In genomic region chr11:12161137-12161536, GRCh38 we compare ENCODE assay signal across 14 cellular contexts. TPM values are rescaled to one million over a fixed set of nuclear protein-coding genes. Genes with fewer than 3 reads are reported as not detected.
DNase-seq lines count a peak whose midpoint lies in the region; ATAC-seq and TF ChIP-seq lines count a peak whose summit lies in the region.
"Had no signal": no experiment of that assay in that cellular context is flagged by ENCODE, and none has a peak within 500 bp of the region (broad histone marks: within the 10 kb centered on the region; RNA-seq: fewer than 3 reads in every experiment).

No MANE protein-coding gene starts in this region.

- H3K9me3 ChIP-seq in IMR-90 (ENCODE audit: control insufficient read depth, insufficient read depth, low read length): no peaks in the 10 kb centered on the region
- H3K9me3 ChIP-seq in left lung: no peaks in the 10 kb centered on the region

- TF ChIP-seq POLR2A in IMR-90 (IDR thresholded peaks at IDR 0.05; ENCODE audit: low read depth, low read length): no peak

- peak overlapping the region; percentile 62 for H2AK9ac ChIP-seq in IMR-90 (replicated peaks; ENCODE audit: low read depth, low read length, poor library complexity)

- BruUV-seq in IMR-90 (replicated peaks; lab: Mats Ljungman, UMichigan): no TSS peak

- H2AK5ac ChIP-seq in IMR-90 (ENCODE audit: low read depth, low read length): peak overlapping the region; percentile 94

- WGBS in IMR-90 (ENCODE audit: extremely low coverage in 2 of 2, insufficient read length in 1 of 2), 2 experiments: 86% methylated on average over 1 of the region's 4 CpGs; no CpG with 5 or more reads in 1 of the 2 experiments

- peak overlapping the region; percentile 10; the same call in 1 of the 2 replicates for H3K9ac ChIP-seq in IMR-90 (ENCODE audit: low read depth, low read length)

- intact Hi-C loops in IMR-90 (cut with micrococcal nuclease): loop anchor here (5.0 kb wide), 1 partner anchor 121 kb away; no protein-coding TSS in a partner anchor
- intact Hi-C loops in left lung (cut with DNase I): no loop called here

- no peak overlapping the region; the same call in 1 of the 2 replicates for H3K56ac ChIP-seq in IMR-90 (ENCODE audit: extremely low read depth, insufficient read depth, low read length)

- peaks cover 4% of the 10 kb centered on the region; the same call in 1 of the 2 replicates for H4K20me1 ChIP-seq in IMR-90 (ENCODE audit: insufficient read depth, low read length)

- H4K8ac ChIP-seq in IMR-90 (ENCODE audit: low read depth in 2 of 2, low read length in 2 of 2): peak overlapping the region; percentile 87 to 92

- H3K4me3 Mint-ChIP-seq in chondrocyte (ENCODE audit: unreplicated experiment): no peak overlapping the region
- no peak overlapping the region for H3K4me3 Mint-ChIP-seq in stimulated activated effector memory CD8-positive, alpha-beta T cell treated with anti-CD3 and anti-CD28 coated beads, Interleukin-12 subunit alpha, Interleukin-12 subunit beta, amount 100 ng/mL, for 72 hours

- dilution Hi-C loops in IMR-90 (cut with HindIII; ENCODE audit: low sequenced_read_pairs, unreplicated experiment): no loop called here

- no peaks in the 10 kb centered on the region for H3K27me3 Mint-ChIP-seq in chondrocyte (ENCODE audit: low read depth)

- H3K4me1 Mint-ChIP-seq in chondrocyte (ENCODE audit: low read depth): peaks cover 91% of the 10 kb centered on the region
- peaks cover 70% of the 10 kb centered on the region for H3K4me1 Mint-ChIP-seq in stimulated activated effector memory CD8-positive, alpha-beta T cell treated with anti-CD3 and anti-CD28 coated beads, Interleukin-12 subunit alpha, Interleukin-12 subunit beta, amount 100 ng/mL, for 72 hours

- H3K27me3 ChIP-seq in IMR-90 (ENCODE audit: control insufficient read depth, insufficient read depth, low read length) (no peaks in the 10 kb centered on the region), left lung (no peaks in the 10 kb centered on the region)

- peaks cover 48 to 90% of the 10 kb centered on the region in 2 experiments for H3K79me1 ChIP-seq in IMR-90 (ENCODE audit: low read depth in 1 of 2, low read length in 2 of 2)

- H3K4me3 ChIP-seq in IMR-90 (ENCODE audit: insufficient read depth, low read depth, low read length): no peak overlapping the region
- H3K4me3 ChIP-seq in left lung: no peak overlapping the region

- H3K18ac ChIP-seq in IMR-90 (ENCODE audit: low read depth, low read length): peak overlapping the region; percentile 42

- H3K36me3 Mint-ChIP-seq in chondrocyte (ENCODE audit: low read depth): peaks cover 8% of the 10 kb centered on the region
- H3K36me3 Mint-ChIP-seq in stimulated activated effector memory CD8-positive, alpha-beta T cell treated with anti-CD3 and anti-CD28 coated beads, Interleukin-12 subunit alpha, Interleukin-12 subunit beta, amount 100 ng/mL, for 72 hours: peaks cover 12% of the 10 kb centered on the region

- no peak for TF ChIP-seq CTCF in IMR-90 (conservative IDR thresholded peaks at IDR 0.05; ENCODE audit: low read depth, low read length)
- no peak for TF ChIP-seq CTCF in chondrocyte (IDR thresholded peaks at IDR 0.05)
- TF ChIP-seq CTCF in left lung (IDR thresholded peaks at IDR 0.05): no peak

- ATAC-seq in IMR-90 (ENCODE audit: low read depth) (no peak), left lung (no peak), GM19395 (IDR thresholded peaks at IDR 0.05; ENCODE audit: unreplicated experiment) (no peak)
- ATAC-seq in stimulated activated effector memory CD8-positive, alpha-beta T cell treated with anti-CD3 and anti-CD28 coated beads, Interleukin-12 subunit alpha, Interleukin-12 subunit beta, amount 100 ng/mL, for 72 hours: no peak

- CTCF ChIA-PET in IMR-90 (lab: Yijun Ruan, JAX): interaction anchor here (0.6 kb wide), 1 partner anchor 109 kb away, joined by 3 read pairs; no protein-coding TSS in a partner anchor

- peak overlapping the region; percentile 97 for H2BK120ac ChIP-seq in IMR-90 (ENCODE audit: low read depth, low read length)

- no peak overlapping the region for H3K4me2 ChIP-seq in IMR-90 (ENCODE audit: low read depth, low read length)

- DNase-seq in IMR-90 (no peak), chondrocyte (ENCODE audit: low spot score) (no peak), left lung (no peak), NCI-H2196 (lab: John Stamatoyannopoulos, UW; ENCODE audit: unreplicated experiment) (no peak), SIG-M5 treated with dmso at 0.1 percent for 504 hours (lab: John Stamatoyannopoulos, UW; ENCODE audit: unreplicated experiment) (no peak), AG08395 (ENCODE audit: low spot score) (no peak)
- no peak for DNase-seq in stimulated activated effector memory CD8-positive, alpha-beta T cell treated with anti-CD3 and anti-CD28 coated beads, Interleukin-12 subunit alpha, Interleukin-12 subunit beta, amount 100 ng/mL, for 72 hours (ENCODE audit: low spot score in 2 of 2)
- DNase-seq: activated CD8-positive, alpha-beta memory T cell treated with anti-CD3 and anti-CD28 coated beads, Interleukin-2, amount 50 U/mL, for 48 hours; AML-193; effector CD8-positive, alpha-beta T cell; KBM-7; NCI-H526 treated with DMSO at 0.1 percent for 48 hours; stimulated activated CD4-positive, alpha-beta T cell treated with anti-CD3 and anti-CD28 coated beads, Interleukin-12 subunit alpha, Interleukin-12 subunit beta, amount 100 ng/mL, for 4 hours had no signal

- peak overlapping the region; percentile 42; the same call in 1 of the 2 replicates for H4K5ac ChIP-seq in IMR-90 (ENCODE audit: low read depth, low read length)

- peak overlapping the region; percentile 85 for H2BK20ac ChIP-seq in IMR-90 (ENCODE audit: low read depth, low read length)

- peak overlapping the region; percentile 98 for H3K4ac ChIP-seq in IMR-90 (ENCODE audit: low read depth, low read length)

- in situ Hi-C loops in IMR-90 (cut with MboI; ENCODE audit: low sequenced_read_pairs): no loop called here

- H4K91ac ChIP-seq in IMR-90 (ENCODE audit: insufficient read depth, low read depth, low read length): peak overlapping the region; percentile 96

- H3K23ac ChIP-seq in IMR-90 (ENCODE audit: low read depth, low read length): peak overlapping the region; percentile 85; the same call in 1 of the 2 replicates

- TF ChIP-seq RAD21 in IMR-90 (IDR thresholded peaks at IDR 0.05; ENCODE audit: low read length): no peak

- peak overlapping the region; percentile 85 for H2BK5ac ChIP-seq in IMR-90 (ENCODE audit: low read depth, low read length, poor library complexity, severe bottlenecking)

- peak overlapping the region; percentile 96 for H3K14ac ChIP-seq in IMR-90 (replicated peaks; ENCODE audit: low read depth, low read length)

- H3K36me3 ChIP-seq in IMR-90 (ENCODE audit: control insufficient read depth, insufficient read depth, low read length) (peaks cover 21% of the 10 kb centered on the region), left lung (peaks cover 0 to 29% of the 10 kb centered on the region in 2 donors)

- H3K4me1 ChIP-seq in IMR-90 (ENCODE audit: control insufficient read depth, insufficient read depth, low read length): peaks cover 54% of the 10 kb centered on the region
- peaks cover 51 to 69% of the 10 kb centered on the region in 2 donors for H3K4me1 ChIP-seq in left lung

- H2AFZ ChIP-seq in IMR-90 (replicated peaks; ENCODE audit: low read length, poor library complexity): no peak overlapping the region

- H3K9me3 Mint-ChIP-seq in chondrocyte (ENCODE audit: low read depth): no peaks in the 10 kb centered on the region
- no peaks in the 10 kb centered on the region for H3K9me3 Mint-ChIP-seq in stimulated activated effector memory CD8-positive, alpha-beta T cell treated with anti-CD3 and anti-CD28 coated beads, Interleukin-12 subunit alpha, Interleukin-12 subunit beta, amount 100 ng/mL, for 72 hours

- H3K27ac Mint-ChIP-seq in chondrocyte (ENCODE audit: unreplicated experiment): peak overlapping the region; percentile 99
- peak overlapping the region; percentile 86 for H3K27ac Mint-ChIP-seq in stimulated activated effector memory CD8-positive, alpha-beta T cell treated with anti-CD3 and anti-CD28 coated beads, Interleukin-12 subunit alpha, Interleukin-12 subunit beta, amount 100 ng/mL, for 72 hours

- H3K27ac ChIP-seq in IMR-90 (ENCODE audit: insufficient read depth, low read length): peak overlapping the region; percentile 44
- peak overlapping the region; percentile 30 to 78 for H3K27ac ChIP-seq in left lung

- H3K9me1 ChIP-seq in IMR-90 (ENCODE audit: insufficient read depth, low read length): peaks cover 52% of the 10 kb centered on the region

- POLR2A ChIA-PET in IMR-90 (lab: Charles Lee; ENCODE audit: unreplicated experiment): no interaction called here

- 0 out of 3 replicates have a peak overlapping the region, but pooled peaks have one; percentile 87 for H2BK15ac ChIP-seq in IMR-90 (ENCODE audit: low read depth, low read length)

TF ChIP-seq in IMR-90, 13 proteins besides CTCF, POLR2A, EP300 and RAD21:
- TF ChIP-seq ELK1 (IDR thresholded peaks at IDR 0.05; ENCODE audit: borderline replicate concordance, low read depth, low read length) (no peak), CHD1 (IDR thresholded peaks at IDR 0.05; ENCODE audit: low read depth, low read length) (no peak), MXI1 (IDR thresholded peaks at IDR 0.05; ENCODE audit: borderline replicate concordance, low read depth, low read length) (no peak), MAZ (IDR thresholded peaks at IDR 0.05; ENCODE audit: borderline replicate concordance, low read depth, low read length) (no peak), CEBPB (IDR thresholded peaks at IDR 0.05; ENCODE audit: low read depth, low read length) (no peak), SMC3 (IDR thresholded peaks at IDR 0.05; ENCODE audit: low read depth, low read length) (no peak), RCOR1 (IDR thresholded peaks at IDR 0.05; ENCODE audit: insufficient replicate concordance, low read length) (no peak), FOS (IDR thresholded peaks at IDR 0.05; ENCODE audit: low read depth, low read length) (no peak), BHLHE40 (IDR thresholded peaks at IDR 0.05; ENCODE audit: low read depth, low read length) (no peak)

RNA-seq across cellular contexts. Expression of gene MICAL2, which starts 50.7 kb away (rescaled TPM):
- total RNA-seq in IMR-90 (2012; rRNA removed): 285 and 336 TPM in 2 replicates
- 141 and 170 TPM in 2 replicates for polyA plus RNA-seq in IMR-90 (2012; rRNA removed)
- polyA plus RNA-seq in IMR-90 (2012; cell fraction: cytosol; rRNA removed): 63.9 and 84.9 TPM in 2 replicates
- polyA plus RNA-seq in IMR-90 (2012; cell fraction: nucleus; rRNA removed; ENCODE audit: low replicate concordance): 109 and 162 TPM in 2 replicates
- total RNA-seq in chondrocyte: 296 to 393 TPM (median 372 TPM) in 3 replicates
- 100 to 1,000 TPM; 242 to 293 TPM for total RNA-seq in left lung
